11 cellular contexts compared by ENCODE assay signal in genomic region chr11:76604081-76604601, GRCh38.
DNase-seq lines count a peak whose midpoint lies in the region; ATAC-seq, FAIRE-seq and TF ChIP-seq lines count a peak whose summit lies in the region.
"Had no signal": no experiment of that assay in that cellular context is flagged by ENCODE, and none has a peak within 500 bp of the region (broad histone marks: within the 10 kb centered on the region; RNA-seq: fewer than 3 reads in every experiment).

No MANE protein-coding gene starts in this region.

- H3K27ac ChIP-seq in kidney (ENCODE audit: low read depth in 2 of 2, low read length in 2 of 2) (peak overlapping the region; percentile 51 to 60), skeletal muscle tissue (ENCODE audit: low read depth, low read length) (peak overlapping the region; percentile 40)
- H3K27ac ChIP-seq: VCaP had no signal

- intact Hi-C loops in kidney (cut with DNase I) = no loop called here

- H3K4me3 ChIP-seq in H7 (ENCODE audit: insufficient read depth, low read depth, low read length) = no peak overlapping the region
- H3K4me3 ChIP-seq in kidney (ENCODE audit: low read length in 2 of 2) = no peak overlapping the region
- H3K4me3 ChIP-seq in skeletal muscle tissue (ENCODE audit: low read length in 3 of 3) = no peak overlapping the region
- no peak overlapping the region for H3K4me3 ChIP-seq in HAP-1

- H3K4me1 ChIP-seq in kidney (ENCODE audit: control insufficient read depth in 1 of 2, insufficient read depth in 1 of 2, low read depth in 1 of 2, low read length in 2 of 2) (peaks cover 10 to 25% of the 10 kb centered on the region in 2 donors), skeletal muscle tissue (ENCODE audit: control insufficient read depth in 3 of 3, insufficient read depth in 3 of 3, low read length in 3 of 3) (peaks cover 28 to 38% (median 35%) of the 10 kb centered on the region in 3 donors), HAP-1 (no peaks in the 10 kb centered on the region)

- no peaks in the 10 kb centered on the region for H3K27me3 ChIP-seq in H7 (ENCODE audit: control insufficient read depth, insufficient read depth, low read length)
- H3K27me3 ChIP-seq in skeletal muscle tissue (ENCODE audit: control insufficient read depth in 3 of 3, insufficient read depth in 3 of 3, low read length in 3 of 3) = no peaks in the 10 kb centered on the region
- H3K27me3 ChIP-seq in HAP-1 (ENCODE audit: low read depth) = no peaks in the 10 kb centered on the region

- H3K36me3 ChIP-seq in H7 (replicated peaks; ENCODE audit: control insufficient read depth, insufficient read depth, low read length) (no peaks in the 10 kb centered on the region), kidney (ENCODE audit: control insufficient read depth in 1 of 2, insufficient read depth in 2 of 2, low read length in 2 of 2) (no peaks in the 10 kb centered on the region), skeletal muscle tissue (ENCODE audit: control insufficient read depth in 3 of 3, insufficient read depth in 3 of 3, low read length in 3 of 3) (no peaks in the 10 kb centered on the region), HAP-1 (replicated peaks) (no peaks in the 10 kb centered on the region)

- DNase-seq in H7 (peak; percentile 35), SK-N-DZ (ENCODE audit: low spot score) (peak; percentile 54), kidney (no peak), omental fat pad (ENCODE audit: low spot score) (no peak), HAP-1 (ENCODE audit: low spot score in 2 of 2) (no peak)
- DNase-seq: activated T-cell treated with anti-CD3 and anti-CD28 coated beads, Interleukin-2, amount 50 U/mL, for 24 hours; GDM1 had no signal

- TF ChIP-seq CTCF in kidney (IDR thresholded peaks at IDR 0.05; ENCODE audit: borderline replicate concordance, extremely low read depth, insufficient read depth) (no peak), omental fat pad (IDR thresholded peaks at IDR 0.05) (no peak)

- ATAC-seq in omental fat pad (ENCODE audit: low FRiP score) (no peak), HG03378 (IDR thresholded peaks at IDR 0.05; ENCODE audit: unreplicated experiment) (no peak), HG02623 (IDR thresholded peaks at IDR 0.05; ENCODE audit: unreplicated experiment) (no peak)

- H3K9ac ChIP-seq in kidney (ENCODE audit: low read length in 2 of 2) = no peak overlapping the region
- H3K9ac ChIP-seq in skeletal muscle tissue (ENCODE audit: low read depth in 1 of 3, low read length in 3 of 3) = no peak overlapping the region

- FAIRE-seq in kidney (lab: Jason Lieb, UNC) = no peak

- in situ Hi-C loops in HAP-1 (cut with MboI; ENCODE audit: low sequenced_read_pairs) = no loop called here

- no peaks in the 10 kb centered on the region for H3K9me3 ChIP-seq in kidney (ENCODE audit: control insufficient read depth in 1 of 2, low read length in 2 of 2)
- no peaks in the 10 kb centered on the region for H3K9me3 ChIP-seq in skeletal muscle tissue (ENCODE audit: control insufficient read depth in 3 of 3, low read length in 3 of 3)
- H3K9me3 ChIP-seq in HAP-1 = no peaks in the 10 kb centered on the region; the same call in 1 of the 2 replicates

Comparison
In these comparisons a context has a peak if more than half of its experiments do, and no peak if none do; other contexts are left out.
1. DNase-seq: peak in H7 (single experiment) and SK-N-DZ (single experiment); none in kidney (single experiment), omental fat pad (single experiment) and HAP-1 (0 of 2).